7 cellular contexts compared by ENCODE assay signal in genomic region chr1:153679337-153680119, GRCh38. TPM values are rescaled to one million over a fixed set of nuclear protein-coding genes. Genes with fewer than 3 reads are reported as not detected.
DNase-seq lines count a peak whose midpoint lies in the region; TF ChIP-seq lines count a peak whose summit lies in the region.
"Had no signal": no experiment of that assay in that cellular context is flagged by ENCODE, and none has a peak within 500 bp of the region (broad histone marks: within the 10 kb centered on the region; RNA-seq: fewer than 3 reads in every experiment).

No MANE protein-coding gene starts in this region.

- H4K5ac ChIP-seq in H9 (ENCODE audit: insufficient read length, low read depth, low read length): no peak overlapping the region

- H2BK5ac ChIP-seq in H9 (ENCODE audit: insufficient read length, low read length) (no peak overlapping the region), mesenchymal stem cell (ENCODE audit: low read depth, low read length, poor library complexity, severe bottlenecking) (no peak overlapping the region)

- peaks cover 0 to 19% (median 8%) of the 10 kb centered on the region in 3 experiments; a peak in 3 of 7 replicates for H3K36me3 Mint-ChIP-seq in H9 (ENCODE audit: insufficient read depth in 1 of 3, low read depth in 3 of 3)

- no peaks in the 10 kb centered on the region for H3K79me1 ChIP-seq in H9 (ENCODE audit: insufficient read depth, low read depth, low read length, poor library complexity, severe bottlenecking)
- no peaks in the 10 kb centered on the region for H3K79me1 ChIP-seq in mesenchymal stem cell (replicated peaks; ENCODE audit: low read length, poor library complexity, severe bottlenecking)

- WGBS in H9 (ENCODE audit: extremely low coverage, insufficient read length, low lambda C conversion rate): no CpG with 5 or more reads among the region's 73 CpGs
- 2% methylated on average over 67 of the region's 73 CpGs for WGBS in mesenchymal stem cell

- TF ChIP-seq CTCF in H9 (conservative IDR thresholded peaks at IDR 0.05) (peak; percentile 42; the same call in 2 of the 3 replicates), GM10248 (IDR thresholded peaks at IDR 0.05; ENCODE audit: control extremely low read depth, extremely low read depth, low read depth, missing control alignments) (no peak)

- no peak overlapping the region for H3K56ac ChIP-seq in H9 (ENCODE audit: insufficient read length, low read depth, low read length)

- POLR2A ChIA-PET in GM10248 (lab: Yijun Ruan, JAX): no interaction called here

- H4K8ac ChIP-seq in H9 (replicated peaks; ENCODE audit: insufficient read length, low read depth, low read length) (no peak overlapping the region), mesenchymal stem cell (ENCODE audit: low read length) (no peak overlapping the region)

- no peak overlapping the region for H2BK120ac ChIP-seq in H9 (ENCODE audit: low read depth, low read length, poor library complexity, severe bottlenecking)
- no peak overlapping the region for H2BK120ac ChIP-seq in mesenchymal stem cell (ENCODE audit: low read depth, low read length)

- CTCF ChIA-PET in GM10248 (lab: Yijun Ruan, JAX): interaction anchor here (0.6 to 2.5 kb wide), 9 partner anchors 8 to 316 kb away, joined by 3 to 18 read pairs (median 3); partner anchors contain the start of genes ILF2 and RAB13

- peaks cover 44% of the 10 kb centered on the region for H3K27me3 Mint-ChIP-seq in H9 (ENCODE audit: low read depth)

- H3K27ac ChIP-seq in H9 (ENCODE audit: insufficient read length, low read depth, low read length) (no peak overlapping the region), mesenchymal stem cell (ENCODE audit: low read length, poor library complexity, severe bottlenecking) (no peak overlapping the region)

- H3K23me2 ChIP-seq in H9 (ENCODE audit: insufficient read length, low read depth, low read length, poor library complexity, severe bottlenecking): peaks cover 26% of the 10 kb centered on the region

- no peak overlapping the region for H3K4ac ChIP-seq in H9 (ENCODE audit: low read depth, low read length)
- peak overlapping the region; percentile 29 to 42 for H3K4ac ChIP-seq in mesenchymal stem cell (ENCODE audit: low read depth in 1 of 2, low read length in 2 of 2)

- H2BK20ac ChIP-seq in H9 (ENCODE audit: low read depth, low read length, poor library complexity, severe bottlenecking): no peak overlapping the region

- no peak overlapping the region; the same call in 1 of the 2 replicates for H3K14ac ChIP-seq in H9 (ENCODE audit: insufficient read depth, low read length)
- H3K14ac ChIP-seq in mesenchymal stem cell (ENCODE audit: low read length in 2 of 2): peak overlapping the region in 1 of 2 experiments; percentile 61

- H2BK15ac ChIP-seq in H9 (ENCODE audit: low read depth, low read length) (no peak overlapping the region), mesenchymal stem cell (ENCODE audit: low read depth, poor library complexity, severe bottlenecking) (no peak overlapping the region)

- peaks cover 23 to 24% of the 10 kb centered on the region in 2 experiments for H3K4me1 Mint-ChIP-seq in H9

- no peak overlapping the region for H3T11ph ChIP-seq in H9 (ENCODE audit: low read length)

- H3K27ac Mint-ChIP-seq in H9: no peak overlapping the region

- H2AK5ac ChIP-seq in H9 (ENCODE audit: insufficient read length, low read length) (no peak overlapping the region), mesenchymal stem cell (ENCODE audit: low read length, severe bottlenecking) (no peak overlapping the region)

- H3K9me3 Mint-ChIP-seq in H9: no peaks in the 10 kb centered on the region

- no peak overlapping the region for H4K91ac ChIP-seq in H9 (ENCODE audit: insufficient read length, low read depth, low read length)
- H4K91ac ChIP-seq in mesenchymal stem cell (ENCODE audit: low read length): peak overlapping the region; percentile 41

- H3K4me3 Mint-ChIP-seq in H9: peak overlapping the region; percentile 74 to 86

- peak overlapping the region; percentile 48 to 80 for H3K4me3 ChIP-seq in mesenchymal stem cell (ENCODE audit: insufficient read depth in 1 of 2, low read depth in 1 of 2, low read length in 2 of 2)

- H3K27me3 ChIP-seq in H9 (ENCODE audit: insufficient read depth, low read length): peaks cover 3% of the 10 kb centered on the region; the same call in 1 of the 2 replicates
- peaks cover 7 to 43% of the 10 kb centered on the region in 2 experiments for H3K27me3 ChIP-seq in mesenchymal stem cell (ENCODE audit: control insufficient read depth in 1 of 2, insufficient read depth in 1 of 2, low read length in 2 of 2)

- H3K9me3 ChIP-seq in H9 (ENCODE audit: control insufficient read depth, low read depth, low read length) (no peaks in the 10 kb centered on the region), mesenchymal stem cell (ENCODE audit: control insufficient read depth, low read length) (no peaks in the 10 kb centered on the region)

- no peak overlapping the region for H2AFZ ChIP-seq in H9 (ENCODE audit: low read length)
- peak overlapping the region; percentile 46 for H2AFZ ChIP-seq in mesenchymal stem cell (ENCODE audit: low read depth, low read length)

- no peak overlapping the region for H3K23ac ChIP-seq in H9 (ENCODE audit: insufficient read length, low read depth, low read length)
- peak overlapping the region in 1 of 2 experiments; percentile 97 for H3K23ac ChIP-seq in mesenchymal stem cell (ENCODE audit: low read length in 2 of 2)

- no peaks in the 10 kb centered on the region for H4K20me1 ChIP-seq in H9 (ENCODE audit: control insufficient read depth, insufficient read depth, insufficient read length)

- no peak overlapping the region for H2BK12ac ChIP-seq in H9 (ENCODE audit: insufficient read length, low read depth, low read length)
- peak overlapping the region in 1 of 2 experiments; percentile 71 for H2BK12ac ChIP-seq in mesenchymal stem cell (ENCODE audit: low read length in 2 of 2)

- H3K4me2 ChIP-seq in H9 (ENCODE audit: insufficient read depth, insufficient read length, low read length): peak overlapping the region; percentile 65
- peak overlapping the region; percentile 86 for H3K4me2 ChIP-seq in mesenchymal stem cell (ENCODE audit: low read length, poor library complexity, severe bottlenecking)

- peaks cover 6 to 15% of the 10 kb centered on the region in 2 experiments for H3K36me3 ChIP-seq in mesenchymal stem cell (ENCODE audit: control insufficient read depth in 1 of 2, insufficient read depth in 2 of 2, low read depth in 1 of 2, low read length in 2 of 2)

- H3K4me1 ChIP-seq in H9 (ENCODE audit: insufficient read depth, low read length) (no peaks in the 10 kb centered on the region), mesenchymal stem cell (ENCODE audit: control insufficient read depth, insufficient read depth, low read depth, low read length) (peaks cover 20% of the 10 kb centered on the region)

- DNase-seq in H9: no peak
- peak; percentile 48 for DNase-seq in activated naive CD4-positive, alpha-beta T cell treated with anti-CD3 and anti-CD28 coated beads, Interleukin-2, amount 50 U/mL, for 16 hours
- peak; percentile 27 for DNase-seq in mesenchymal stem cell
- no peak for DNase-seq in NCI-H2107 (lab: John Stamatoyannopoulos, UW)
- no peak for DNase-seq in GM10248 (ENCODE audit: extremely low spot score)
- DNase-seq in LoVo (ENCODE audit: low spot score): no peak

- no peaks in the 10 kb centered on the region for H3K79me2 ChIP-seq in H9 (ENCODE audit: insufficient read depth, low read length)

- H3K18ac ChIP-seq in H9 (ENCODE audit: insufficient read length, low read depth, low read length) (no peak overlapping the region), mesenchymal stem cell (ENCODE audit: low read depth in 1 of 2, low read length in 2 of 2) (peak overlapping the region in 1 of 2 experiments; percentile 32)

- no peak overlapping the region for H3K9ac ChIP-seq in H9 (ENCODE audit: extremely low read depth, insufficient read length, low read length)
- H3K9ac ChIP-seq in mesenchymal stem cell (ENCODE audit: low read length): peak overlapping the region; percentile 76

RNA-seq across cellular contexts. Expression of gene NPR1, which starts 1.0 kb away (rescaled TPM):
- 8.6 and 8.9 TPM in 2 replicates for total RNA-seq in H9 (2021)
- polyA plus RNA-seq in mesenchymal stem cell (2013, experiment 1 of 2): 0.04 TPM
- 0.07 TPM for polyA plus RNA-seq in mesenchymal stem cell (2013, experiment 2 of 2)
- total RNA-seq: RPMI7951 had no signal

RNA-seq across cellular contexts. Expression of gene ILF2, which starts 8.7 kb away (rescaled TPM):
- 357 and 362 TPM in 2 replicates for total RNA-seq in H9 (2021)
- 125 TPM for polyA plus RNA-seq in mesenchymal stem cell (2013, experiment 1 of 2)
- polyA plus RNA-seq in mesenchymal stem cell (2013, experiment 2 of 2): 126 TPM

RNA-seq across cellular contexts. Expression of gene SNAPIN, which starts 21.0 kb away (rescaled TPM):
- total RNA-seq in H9 (2021): 29.0 and 29.5 TPM in 2 replicates
- polyA plus RNA-seq in mesenchymal stem cell (2013, experiment 1 of 2): 48.6 TPM
- 47.9 TPM for polyA plus RNA-seq in mesenchymal stem cell (2013, experiment 2 of 2)

RNA-seq across cellular contexts. Expression of gene CHTOP, which starts 45.7 kb away (rescaled TPM):
- total RNA-seq in H9 (2021): 126 and 129 TPM in 2 replicates
- polyA plus RNA-seq in mesenchymal stem cell (2013, experiment 1 of 2): 33.6 TPM
- polyA plus RNA-seq in mesenchymal stem cell (2013, experiment 2 of 2): 34.1 TPM

RNA-seq across cellular contexts. Expression of gene INTS3, which starts 48.3 kb away (rescaled TPM):
- 65.4 and 67.1 TPM in 2 replicates for total RNA-seq in H9 (2021)
- 23.0 TPM for polyA plus RNA-seq in mesenchymal stem cell (2013, experiment 1 of 2)
- 21.1 TPM for polyA plus RNA-seq in mesenchymal stem cell (2013, experiment 2 of 2)

Comparison
In these comparisons a context has a peak if more than half of its experiments do, and no peak if none do; other contexts are left out.
1. DNase-seq: peak in activated naive CD4-positive, alpha-beta T cell treated with anti-CD3 and anti-CD28 coated beads, Interleukin-2, amount 50 U/mL, for 16 hours (single experiment) and mesenchymal stem cell (single experiment); none in H9 (single experiment), NCI-H2107 (single experiment), GM10248 (single experiment) and LoVo (single experiment).